In genomic region chr17:27976331-27976730, GRCh38 we compare ENCODE assay signal across 25 cellular contexts.
DNase-seq lines count a peak whose midpoint lies in the region; ATAC-seq and TF ChIP-seq lines count a peak whose summit lies in the region.
"Had no signal": no experiment of that assay in that cellular context is flagged by ENCODE, and none has a peak within 500 bp of the region (broad histone marks: within the 10 kb centered on the region; RNA-seq: fewer than 3 reads in every experiment).

No MANE protein-coding gene starts in this region.

- H3K4me1 Mint-ChIP-seq in activated T-helper 17 cell treated with anti-CD3 and anti-CD28 coated beads, Interleukin-2, amount 50 U/mL, for 72 hours = no peaks in the 10 kb centered on the region
- peaks cover 22% of the 10 kb centered on the region for H3K4me1 Mint-ChIP-seq in endodermal cell
- H3K4me1 Mint-ChIP-seq in osteocyte (ENCODE audit: unreplicated experiment) = peaks cover 5% of the 10 kb centered on the region
- H3K4me1 Mint-ChIP-seq: activated CD4-positive, alpha-beta memory T cell treated with anti-CD3 and anti-CD28 coated beads, Interleukin-2, amount 10 ng/mL, durations not matched to agents 7 days and 5 days had no signal

- H3K9me3 ChIP-seq in endodermal cell (ENCODE audit: control insufficient read depth, low read length) = no peaks in the 10 kb centered on the region
- H3K9me3 ChIP-seq: BE2C, sigmoid colon, upper lobe of left lung had no signal

- WGBS in endodermal cell (ENCODE audit: insufficient coverage in 1 of 2, insufficient read length in 1 of 2), 2 experiments = 68 to 84% methylated on average over 3 of the region's 3 CpGs

- H3K4me1 ChIP-seq in endodermal cell (ENCODE audit: control insufficient read depth, insufficient read depth, low read length) = no peaks in the 10 kb centered on the region
- H3K4me1 ChIP-seq: BE2C, sigmoid colon, upper lobe of left lung had no signal

- no peak overlapping the region for H3K27ac Mint-ChIP-seq in activated T-helper 17 cell treated with anti-CD3 and anti-CD28 coated beads, Interleukin-2, amount 50 U/mL, for 72 hours
- H3K27ac Mint-ChIP-seq in endodermal cell (no peak overlapping the region), osteocyte (ENCODE audit: unreplicated experiment) (no peak overlapping the region)
- H3K27ac Mint-ChIP-seq: activated CD4-positive, alpha-beta memory T cell treated with anti-CD3 and anti-CD28 coated beads, Interleukin-2, amount 10 ng/mL, durations not matched to agents 7 days and 5 days; activated naive CD8-positive, alpha-beta T cell; memory B cell; progenitor cell of endocrine pancreas had no signal

- peaks cover 3% of the 10 kb centered on the region for H3K27me3 Mint-ChIP-seq in activated T-helper 17 cell treated with anti-CD3 and anti-CD28 coated beads, Interleukin-2, amount 50 U/mL, for 72 hours
- H3K27me3 Mint-ChIP-seq in endodermal cell (ENCODE audit: insufficient read depth) = peaks cover 4% of the 10 kb centered on the region
- no peaks in the 10 kb centered on the region for H3K27me3 Mint-ChIP-seq in osteocyte (ENCODE audit: unreplicated experiment)
- H3K27me3 Mint-ChIP-seq: memory B cell had no signal

- H3K4me3 Mint-ChIP-seq in activated T-helper 17 cell treated with anti-CD3 and anti-CD28 coated beads, Interleukin-2, amount 50 U/mL, for 72 hours = no peak overlapping the region
- H3K4me3 Mint-ChIP-seq in endodermal cell (no peak overlapping the region), osteocyte (ENCODE audit: unreplicated experiment) (no peak overlapping the region)
- H3K4me3 Mint-ChIP-seq: activated CD4-positive, alpha-beta memory T cell treated with anti-CD3 and anti-CD28 coated beads, Interleukin-2, amount 10 ng/mL, durations not matched to agents 7 days and 5 days; activated naive CD8-positive, alpha-beta T cell; memory B cell had no signal

- no peaks in the 10 kb centered on the region for H3K9me3 Mint-ChIP-seq in activated T-helper 17 cell treated with anti-CD3 and anti-CD28 coated beads, Interleukin-2, amount 50 U/mL, for 72 hours
- H3K9me3 Mint-ChIP-seq in endodermal cell = no peaks in the 10 kb centered on the region
- no peaks in the 10 kb centered on the region for H3K9me3 Mint-ChIP-seq in osteocyte (ENCODE audit: unreplicated experiment)
- H3K9me3 Mint-ChIP-seq: activated CD4-positive, alpha-beta memory T cell treated with anti-CD3 and anti-CD28 coated beads, Interleukin-2, amount 10 ng/mL, durations not matched to agents 7 days and 5 days; memory B cell had no signal

- TF ChIP-seq CTCF in endodermal cell (conservative IDR thresholded peaks at IDR 0.05) (no peak), osteocyte (IDR thresholded peaks at IDR 0.05) (no peak)

- H3K36me3 Mint-ChIP-seq in activated T-helper 17 cell treated with anti-CD3 and anti-CD28 coated beads, Interleukin-2, amount 50 U/mL, for 72 hours (ENCODE audit: low read depth) = no peaks in the 10 kb centered on the region
- H3K36me3 Mint-ChIP-seq in endodermal cell (ENCODE audit: low read depth) (no peaks in the 10 kb centered on the region), osteocyte (ENCODE audit: unreplicated experiment) (no peaks in the 10 kb centered on the region)
- H3K36me3 Mint-ChIP-seq: activated naive CD8-positive, alpha-beta T cell; memory B cell had no signal

- H3K36me3 ChIP-seq in endodermal cell (ENCODE audit: control insufficient read depth, insufficient read depth, low read length) = no peaks in the 10 kb centered on the region
- H3K36me3 ChIP-seq: BE2C, sigmoid colon, upper lobe of left lung had no signal

- no peaks in the 10 kb centered on the region for H3K27me3 ChIP-seq in endodermal cell (ENCODE audit: control insufficient read depth, insufficient read depth, low read length, poor library complexity, severe bottlenecking)
- H3K27me3 ChIP-seq: BE2C, sigmoid colon, upper lobe of left lung had no signal

- ATAC-seq in HG02938 (IDR thresholded peaks at IDR 0.05; ENCODE audit: unreplicated experiment) = peak; percentile 58
- peak; percentile 35 for ATAC-seq in activated T-helper 17 cell treated with anti-CD3 and anti-CD28 coated beads, Interleukin-2, amount 50 U/mL, for 72 hours (replicated peaks)

- DNase-seq in ELR (ENCODE audit: low read depth) (peak; percentile 53), myocyte (ENCODE audit: low read depth) (peak; percentile 19), endodermal cell (no peak), NCI-H524 (lab: John Stamatoyannopoulos, UW) (no peak), osteocyte (ENCODE audit: extremely low spot score, unreplicated experiment) (no peak)
- no peak for DNase-seq in stimulated activated CD4-positive, alpha-beta T cell treated with anti-CD3 and anti-CD28 coated beads, Interleukin-4, amount 100 ng/mL, for 1 hour
- DNase-seq: activated CD4-positive, alpha-beta memory T cell treated with anti-CD3 and anti-CD28 coated beads, Interleukin-2, amount 10 ng/mL, durations not matched to agents 7 days and 5 days; activated CD4-positive, CD25-positive, alpha-beta regulatory T cell treated with anti-CD3 and anti-CD28 coated beads, Interleukin-2, amount 50 U/mL, for 72 hours; aorta; BE2C; DMS53; effector CD4-positive, alpha-beta T cell; GM23248; NCI-H1092 treated with DMSO at 0.1 percent for 48 hours; NCI-H2029; NCI-H345; NCI-H82; Right ventricle myocardium superior; sigmoid colon; upper lobe of left lung had no signal

- no peak overlapping the region for H3K9ac ChIP-seq in endodermal cell (ENCODE audit: extremely low read depth, low read length, poor library complexity, severe bottlenecking)
- H3K9ac ChIP-seq: GM23248 had no signal

- no peak overlapping the region for H3K4me3 ChIP-seq in endodermal cell (ENCODE audit: low read length)
- H3K4me3 ChIP-seq: GM23248, sigmoid colon, upper lobe of left lung had no signal

- H3K27ac ChIP-seq in endodermal cell (ENCODE audit: low read depth, low read length) = no peak overlapping the region
- H3K27ac ChIP-seq: GM23248, sigmoid colon, upper lobe of left lung had no signal

Comparison
In these comparisons a context has a peak if more than half of its experiments do, and no peak if none do; other contexts are left out.
1. DNase-seq: peak in ELR (single experiment) and myocyte (single experiment); none in endodermal cell (single experiment), NCI-H524 (0 of 2), osteocyte (single experiment) and stimulated activated CD4-positive, alpha-beta T cell treated with anti-CD3 and anti-CD28 coated beads, Interleukin-4, amount 100 ng/mL, for 1 hour (single experiment).